ENCODE assay signal across 8 cellular contexts in genomic region chr14:75661499-75661814, GRCh38. TPM values are rescaled to one million over a fixed set of nuclear protein-coding genes. Genes with fewer than 3 reads are reported as not detected.
DNase-seq lines count a peak whose midpoint lies in the region; ATAC-seq and TF ChIP-seq lines count a peak whose summit lies in the region.

No MANE protein-coding gene starts in this region.

- H4K20me1 ChIP-seq in neural progenitor cell (ENCODE audit: low read depth), result no peaks in the 10 kb centered on the region

- H3K36me3 ChIP-seq in CD4-positive, alpha-beta memory T cell (ENCODE audit: insufficient read depth, low read length), result peaks cover 9% of the 10 kb centered on the region
- H3K36me3 ChIP-seq in MG63 (no peaks in the 10 kb centered on the region; the same call in 1 of the 2 replicates), endocrine pancreas (ENCODE audit: control insufficient read depth, insufficient read depth, low read length) (no peaks in the 10 kb centered on the region), neural progenitor cell (peaks cover 8% of the 10 kb centered on the region)

- H3K9me3 ChIP-seq in CD4-positive, alpha-beta memory T cell (ENCODE audit: control insufficient read depth in 1 of 2, low read length in 2 of 2), result no peaks in the 10 kb centered on the region
- no peaks in the 10 kb centered on the region for H3K9me3 ChIP-seq in MG63
- H3K9me3 ChIP-seq in endocrine pancreas (ENCODE audit: control insufficient read depth, low read length), result no peaks in the 10 kb centered on the region
- H3K9me3 ChIP-seq in neural progenitor cell (ENCODE audit: low read depth), result no peaks in the 10 kb centered on the region

- peak overlapping the region; percentile 88 for H3K27ac ChIP-seq in CD4-positive, alpha-beta memory T cell (ENCODE audit: low read depth, low read length)
- peak overlapping the region; percentile 81 for H3K27ac ChIP-seq in neural progenitor cell

- H3K4me3 ChIP-seq in CD4-positive, alpha-beta memory T cell (ENCODE audit: low read length in 2 of 2), result peak overlapping the region; percentile 92 to 95
- H3K4me3 ChIP-seq in MG63, result peak overlapping the region; percentile 74
- peak overlapping the region; percentile 96 for H3K4me3 ChIP-seq in endocrine pancreas (ENCODE audit: control insufficient read depth, insufficient read depth, low read length)
- peak overlapping the region; percentile 88 for H3K4me3 ChIP-seq in neural progenitor cell

- POLR2A ChIA-PET in CD4-positive, alpha-beta memory T cell (lab: Charles Lee; ENCODE audit: partially characterized antibody), result interaction anchor here (0.6 to 2.8 kb wide), 9 partner anchors 83 to 1043 kb away, joined by 3 to 14 read pairs (median 5); partner anchors contain the start of genes BATF, FLVCR2 and TGFB3

- H3K27me3 Mint-ChIP-seq in CD4-positive, alpha-beta memory T cell, result no peaks in the 10 kb centered on the region
- H3K27me3 Mint-ChIP-seq in neural progenitor cell (ENCODE audit: insufficient read depth, low read depth), result peaks cover under 1% of the 10 kb centered on the region

- H3K27me3 ChIP-seq in CD4-positive, alpha-beta memory T cell (ENCODE audit: insufficient read depth, low read length), result no peaks in the 10 kb centered on the region
- H3K27me3 ChIP-seq in MG63, result no peaks in the 10 kb centered on the region
- H3K27me3 ChIP-seq in endocrine pancreas (ENCODE audit: control insufficient read depth, insufficient read depth, low read length), result no peaks in the 10 kb centered on the region
- no peaks in the 10 kb centered on the region for H3K27me3 ChIP-seq in neural progenitor cell

- peak overlapping the region; percentile 85 for H3K9ac ChIP-seq in endocrine pancreas (ENCODE audit: control insufficient read depth, insufficient read depth, low read length)
- peak overlapping the region; percentile 78 for H3K9ac ChIP-seq in neural progenitor cell

- no peaks in the 10 kb centered on the region for H3K9me3 Mint-ChIP-seq in CD4-positive, alpha-beta memory T cell
- H3K9me3 Mint-ChIP-seq in neural progenitor cell, result no peaks in the 10 kb centered on the region

- peak overlapping the region; percentile 93 to 99 (median 96) for H3K4me3 Mint-ChIP-seq in CD4-positive, alpha-beta memory T cell
- H3K4me3 Mint-ChIP-seq in neural progenitor cell, result peak overlapping the region; percentile 97

- no peak for TF ChIP-seq CTCF in neural progenitor cell (IDR thresholded peaks at IDR 0.05)

- peak overlapping the region; percentile 96 to 99 (median 98) for H3K27ac Mint-ChIP-seq in CD4-positive, alpha-beta memory T cell
- peak overlapping the region; percentile 72 for H3K27ac Mint-ChIP-seq in neural progenitor cell

- H3K4me1 Mint-ChIP-seq in CD4-positive, alpha-beta memory T cell, result peaks cover 12 to 44% (median 28%) of the 10 kb centered on the region in 4 donors
- peaks cover 28% of the 10 kb centered on the region for H3K4me1 Mint-ChIP-seq in neural progenitor cell

- CTCF ChIA-PET in CD4-positive, alpha-beta memory T cell (lab: Charles Lee; ENCODE audit: partially characterized antibody), result interaction anchor here (1.8 to 14.1 kb wide), 2 partner anchors 10 to 86 kb away, joined by 10 to 388 read pairs; partner anchors contain the start of gene FLVCR2

- peak overlapping the region; percentile 95 for H2AFZ ChIP-seq in neural progenitor cell (replicated peaks)

- peaks cover 14% of the 10 kb centered on the region for H3F3A ChIP-seq in neural progenitor cell (ENCODE audit: low read depth)

- ATAC-seq in GM18861 (IDR thresholded peaks at IDR 0.05; ENCODE audit: unreplicated experiment), result no peak

- H3K36me3 Mint-ChIP-seq in CD4-positive, alpha-beta memory T cell, result peaks cover 2 to 29% of the 10 kb centered on the region in 2 donors
- peaks cover 3% of the 10 kb centered on the region for H3K36me3 Mint-ChIP-seq in neural progenitor cell

- H3K4me2 ChIP-seq in neural progenitor cell, result peak overlapping the region; percentile 85

- DNase-seq in CD4-positive, alpha-beta memory T cell, result no peak
- DNase-seq in MG63 (no peak), neural progenitor cell (ENCODE audit: low spot score) (no peak), OCI-M1 (lab: John Stamatoyannopoulos, UW) (no peak), NCI-H82 (lab: John Stamatoyannopoulos, UW) (no peak), GF-D8 (lab: John Stamatoyannopoulos, UW) (no peak)

- intact Hi-C loops in CD4-positive, alpha-beta memory T cell (cut with micrococcal nuclease), result loop anchor here (1.0 to 10.0 kb wide), 9 partner anchors 139 to 1359 kb away; partner anchors contain the start of genes ABCD4, BATF, GPATCH2L and IFT43

- H3K79me2 ChIP-seq in neural progenitor cell (ENCODE audit: low read depth), result peaks cover 61% of the 10 kb centered on the region

- peaks cover 20% of the 10 kb centered on the region for H3K4me1 ChIP-seq in CD4-positive, alpha-beta memory T cell (ENCODE audit: insufficient read depth, low read length)
- H3K4me1 ChIP-seq in endocrine pancreas (ENCODE audit: control insufficient read depth, insufficient read depth, low read length) (no peaks in the 10 kb centered on the region), neural progenitor cell (peaks cover 19% of the 10 kb centered on the region)

RNA-seq across cellular contexts. Expression of gene TTLL5, which starts 0.4 kb away (rescaled TPM):
- 10 to 100 TPM; 25.3 to 28.2 TPM for total RNA-seq in CD4-positive, alpha-beta memory T cell
- polyA plus RNA-seq in CD4-positive, alpha-beta memory T cell, result 10 to 100 TPM in 1 of 2 donors, 1 to 10 TPM in 1; 8.4 to 15.8 TPM
- total RNA-seq in MG63 (2014; rRNA removed; shearing (Covaris generic); ENCODE audit: low replicate concordance), result 11.3 and 12.9 TPM in 2 replicates
- total RNA-seq in neural progenitor cell (ENCODE audit: low replicate concordance), result 27.1 and 61.4 TPM in 2 replicates

RNA-seq across cellular contexts. Expression of gene ERG28, which starts 0.8 kb away (rescaled TPM):
- 10 to 100 TPM; 12.9 to 13.9 TPM for total RNA-seq in CD4-positive, alpha-beta memory T cell
- polyA plus RNA-seq in CD4-positive, alpha-beta memory T cell, result 10 to 100 TPM; 30.5 to 43.2 TPM
- total RNA-seq in MG63 (2014; rRNA removed; shearing (Covaris generic); ENCODE audit: low replicate concordance), result 3.4 and 7.3 TPM in 2 replicates
- 29.3 and 31.2 TPM in 2 replicates for total RNA-seq in neural progenitor cell (ENCODE audit: low replicate concordance)
